ENCODE assay signal across 1 cellular context in genomic region chr11:8794677-8795103, GRCh38.
TF ChIP-seq lines count a peak whose summit lies in the region.

No MANE protein-coding gene starts in this region.

TF ChIP-seq in GM23338, 12 proteins besides CTCF, POLR2A, EP300 and RAD21 (continued from another document):
- no peak for TF ChIP-seq EZH2phosphoT487 (IDR thresholded peaks at IDR 0.05; ENCODE audit: unreplicated experiment)
